8 cellular contexts compared by ENCODE assay signal in genomic region chr16:10949424-10949970, GRCh38. TPM values are rescaled to one million over a fixed set of nuclear protein-coding genes. Genes with fewer than 3 reads are reported as not detected.
A peak's percentile ranks its signal among the peaks of the same experiment; 100 is the strongest.
DNase-seq lines count a peak whose midpoint lies in the region; ATAC-seq and TF ChIP-seq lines count a peak whose summit lies in the region.

No MANE protein-coding gene starts in this region.

- TF ChIP-seq CTCF in GM20000 (IDR thresholded peaks at IDR 0.05; ENCODE audit: extremely low read depth, missing control alignments): no peak
- TF ChIP-seq CTCF in fibroblast of the aortic adventitia (IDR thresholded peaks at IDR 0.05; ENCODE audit: insufficient read depth, low read length): no peak

- DNase-seq in ELF-1 (ENCODE audit: low read depth, low spot score): peak; percentile 80
- peak; percentile 53 for DNase-seq in GM20000 (ENCODE audit: low spot score)
- peak; percentile 37 for DNase-seq in T1000 (lab: John Stamatoyannopoulos, UW)
- DNase-seq in fibroblast of the aortic adventitia (ENCODE audit: low read depth): peak; percentile 27
- DNase-seq in GM03348 (ENCODE audit: low spot score): no peak
- DNase-seq in NCI-H1417 (lab: John Stamatoyannopoulos, UW): no peak
- no peak for DNase-seq in NCI-H146 (lab: John Stamatoyannopoulos, UW)

- H3K4me3 ChIP-seq in fibroblast of the aortic adventitia (ENCODE audit: low read depth, low read length): no peak overlapping the region

- ATAC-seq in HG03457 (IDR thresholded peaks at IDR 0.05; ENCODE audit: unreplicated experiment): peak; percentile 66

RNA-seq across cellular contexts. Expression of gene CLEC16A, which starts 5.1 kb away (rescaled TPM):
- 14.5 and 16.3 TPM in 2 replicates for total RNA-seq in fibroblast of the aortic adventitia (ENCODE audit: low replicate concordance)

RNA-seq across cellular contexts. Expression of gene DEXI, which starts 7.2 kb away (rescaled TPM):
- total RNA-seq in fibroblast of the aortic adventitia (ENCODE audit: low replicate concordance): 35.2 and 50.2 TPM in 2 replicates

Comparison
In these comparisons a context has a peak if more than half of its experiments do, and no peak if none do; other contexts are left out.
1. DNase-seq: peak in ELF-1 (single experiment), GM20000 (single experiment), T1000 (single experiment) and fibroblast of the aortic adventitia (single experiment); none in GM03348 (single experiment), NCI-H1417 (0 of 3) and NCI-H146 (single experiment).